Comparison of ENCODE assay signal across 1 cellular context in genomic region chr6:39137235-39137634, GRCh38.
TF ChIP-seq lines count a peak whose summit lies in the region.

No MANE protein-coding gene starts in this region.

TF ChIP-seq in K562, 482 proteins besides CTCF, POLR2A, EP300 and RAD21 (continued from another document):
- TF ChIP-seq REST (CRISPR knock-in tag; IDR thresholded peaks at IDR 0.05; ENCODE audit: low read depth), result peak; percentile 97
- peak; percentile 85 for TF ChIP-seq DMBX1 (CRISPR knock-in tag; IDR thresholded peaks at IDR 0.05; ENCODE audit: borderline replicate concordance)
- 0 out of 2 replicates have a peak, but pooled peaks have one; percentile 30 for TF ChIP-seq NCOA1 (IDR thresholded peaks at IDR 0.05; ENCODE audit: low read depth)
- TF ChIP-seq COPS2 (conservative IDR thresholded peaks at IDR 0.05), result no peak
- peak in 1 of 2 experiments; percentile 87 for TF ChIP-seq AFF1 (IDR thresholded peaks at IDR 0.05; ENCODE audit: low read depth in 1 of 2, partially characterized antibody in 2 of 2)
- 0 out of 2 replicates have a peak, but pooled peaks have one; percentile 21 for TF ChIP-seq IRF9 (tag; IDR thresholded peaks at IDR 0.05)
- no peak for TF ChIP-seq CEBPG (CRISPR knock-in tag; IDR thresholded peaks at IDR 0.05)
- TF ChIP-seq CEBPG (tag; conservative IDR thresholded peaks at IDR 0.05 in 1 of 2, IDR thresholded peaks at IDR 0.05 in 1 of 2), result peak; percentile 44 to 82; a peak in 3 of 4 replicates
- peak; percentile 90 for TF ChIP-seq ZNF766 (CRISPR knock-in tag; conservative IDR thresholded peaks at IDR 0.05)
- TF ChIP-seq ZNF121 (CRISPR knock-in tag; conservative IDR thresholded peaks at IDR 0.05), result no peak
- TF ChIP-seq SRF (CRISPR knock-in tag; IDR thresholded peaks at IDR 0.05), result 0 out of 4 replicates have a peak, but pooled peaks of 1 of the 2 experiments have one; percentile 33
TF ChIP-seq in K562: peak in this region for 26.
